Comparison of ENCODE assay signal across 1 cellular context in the genomic region with DNA sequence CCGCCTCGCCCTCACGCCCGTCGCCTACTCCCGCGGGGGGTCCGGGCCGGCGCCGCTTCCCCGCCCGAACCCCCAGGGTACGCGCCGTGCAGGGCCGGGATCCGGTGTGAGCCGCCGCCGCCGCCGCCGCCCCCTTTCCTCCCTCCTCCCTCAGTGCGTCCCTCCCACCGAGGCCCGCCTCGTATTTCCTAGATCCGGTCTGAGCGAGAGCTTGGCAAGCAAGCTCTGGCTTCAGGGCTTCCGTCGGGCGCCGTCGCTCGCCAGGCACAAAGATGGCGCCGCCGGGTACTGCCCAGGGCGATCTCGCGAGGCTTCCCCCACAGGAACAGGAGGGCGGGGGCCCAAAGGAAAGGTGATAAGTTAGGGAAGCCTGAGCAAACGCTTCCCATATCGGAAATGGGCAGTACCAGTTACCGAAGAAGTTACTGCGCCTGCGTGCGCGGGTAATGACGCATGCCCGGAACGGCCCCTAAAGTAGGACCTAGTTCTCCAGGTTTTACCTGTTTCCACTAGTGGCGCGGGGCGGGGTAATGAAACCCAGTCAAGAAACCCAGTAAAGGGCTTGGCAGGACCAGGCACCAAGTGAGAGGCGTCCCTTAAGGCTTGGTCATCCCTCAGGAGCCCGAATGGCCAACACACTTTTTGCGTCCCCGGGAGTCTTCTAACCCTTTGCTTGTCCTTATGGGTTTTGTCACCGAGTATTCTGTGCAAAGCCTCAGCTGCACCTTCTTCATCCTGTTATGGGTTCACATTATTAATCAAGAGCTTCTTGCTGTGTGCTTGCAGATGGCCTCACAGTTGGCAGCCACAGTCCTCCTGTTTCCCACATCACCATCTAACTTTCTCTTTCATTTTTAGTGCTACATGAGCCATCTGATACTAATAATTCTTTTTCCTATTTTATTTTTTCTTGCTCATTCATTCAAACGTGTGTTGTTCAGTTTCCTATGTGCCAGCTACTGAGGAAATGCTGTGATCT.
TF ChIP-seq lines count a peak whose summit lies in the region.

A gene with protein sequence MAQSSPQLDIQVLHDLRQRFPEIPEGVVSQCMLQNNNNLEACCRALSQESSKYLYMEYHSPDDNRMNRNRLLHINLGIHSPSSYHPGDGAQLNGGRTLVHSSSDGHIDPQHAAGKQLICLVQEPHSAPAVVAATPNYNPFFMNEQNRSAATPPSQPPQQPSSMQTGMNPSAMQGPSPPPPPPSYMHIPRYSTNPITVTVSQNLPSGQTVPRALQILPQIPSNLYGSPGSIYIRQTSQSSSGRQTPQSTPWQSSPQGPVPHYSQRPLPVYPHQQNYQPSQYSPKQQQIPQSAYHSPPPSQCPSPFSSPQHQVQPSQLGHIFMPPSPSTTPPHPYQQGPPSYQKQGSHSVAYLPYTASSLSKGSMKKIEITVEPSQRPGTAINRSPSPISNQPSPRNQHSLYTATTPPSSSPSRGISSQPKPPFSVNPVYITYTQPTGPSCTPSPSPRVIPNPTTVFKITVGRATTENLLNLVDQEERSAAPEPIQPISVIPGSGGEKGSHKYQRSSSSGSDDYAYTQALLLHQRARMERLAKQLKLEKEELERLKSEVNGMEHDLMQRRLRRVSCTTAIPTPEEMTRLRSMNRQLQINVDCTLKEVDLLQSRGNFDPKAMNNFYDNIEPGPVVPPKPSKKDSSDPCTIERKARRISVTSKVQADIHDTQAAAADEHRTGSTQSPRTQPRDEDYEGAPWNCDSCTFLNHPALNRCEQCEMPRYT (minus strand): TSS at position 108 of the 979 bp plus-strand sequence. CDS start 29,666 bp downstream, outside the sequence.

TF ChIP-seq in K562, 482 proteins besides CTCF, POLR2A, EP300 and RAD21 (continued from another document and continues in another):
- TF ChIP-seq, protein P1, sequence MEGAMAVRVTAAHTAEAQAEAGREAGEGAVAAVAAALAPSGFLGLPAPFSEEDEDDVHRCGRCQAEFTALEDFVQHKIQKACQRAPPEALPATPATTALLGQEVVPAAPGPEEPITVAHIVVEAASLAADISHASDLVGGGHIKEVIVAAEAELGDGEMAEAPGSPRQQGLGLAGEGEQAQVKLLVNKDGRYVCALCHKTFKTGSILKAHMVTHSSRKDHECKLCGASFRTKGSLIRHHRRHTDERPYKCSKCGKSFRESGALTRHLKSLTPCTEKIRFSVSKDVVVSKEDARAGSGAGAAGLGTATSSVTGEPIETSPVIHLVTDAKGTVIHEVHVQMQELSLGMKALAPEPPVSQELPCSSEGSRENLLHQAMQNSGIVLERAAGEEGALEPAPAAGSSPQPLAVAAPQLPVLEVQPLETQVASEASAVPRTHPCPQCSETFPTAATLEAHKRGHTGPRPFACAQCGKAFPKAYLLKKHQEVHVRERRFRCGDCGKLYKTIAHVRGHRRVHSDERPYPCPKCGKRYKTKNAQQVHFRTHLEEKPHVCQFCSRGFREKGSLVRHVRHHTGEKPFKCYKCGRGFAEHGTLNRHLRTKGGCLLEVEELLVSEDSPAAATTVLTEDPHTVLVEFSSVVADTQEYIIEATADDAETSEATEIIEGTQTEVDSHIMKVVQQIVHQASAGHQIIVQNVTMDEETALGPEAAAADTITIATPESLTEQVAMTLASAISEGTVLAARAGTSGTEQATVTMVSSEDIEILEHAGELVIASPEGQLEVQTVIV (CRISPR knock-in tag; IDR thresholded peaks at IDR 0.05; ENCODE audit: borderline replicate concordance) = no peak
- TF ChIP-seq SIX5 (IDR thresholded peaks at IDR 0.05; ENCODE audit: borderline replicate concordance in 1 of 2, insufficient read depth in 1 of 2, low read depth in 1 of 2, low read length in 2 of 2) = peak; percentile 48 to 72
- no peak for TF ChIP-seq ATF6 (CRISPR knock-in tag; IDR thresholded peaks at IDR 0.05)
- peak; percentile 59; the same call in 1 of the 2 replicates for TF ChIP-seq HMBOX1 (IDR thresholded peaks at IDR 0.05)
- 0 out of 4 replicates have a peak, but pooled peaks of 1 of the 2 experiments have one; percentile 20 for TF ChIP-seq UBTF (IDR thresholded peaks at IDR 0.05; ENCODE audit: borderline replicate concordance in 1 of 2, low read depth in 2 of 2, low read length in 2 of 2)
- peak; percentile 89 for TF ChIP-seq ARHGAP35 (IDR thresholded peaks at IDR 0.05; ENCODE audit: partially characterized antibody)
- TF ChIP-seq, protein P2, sequence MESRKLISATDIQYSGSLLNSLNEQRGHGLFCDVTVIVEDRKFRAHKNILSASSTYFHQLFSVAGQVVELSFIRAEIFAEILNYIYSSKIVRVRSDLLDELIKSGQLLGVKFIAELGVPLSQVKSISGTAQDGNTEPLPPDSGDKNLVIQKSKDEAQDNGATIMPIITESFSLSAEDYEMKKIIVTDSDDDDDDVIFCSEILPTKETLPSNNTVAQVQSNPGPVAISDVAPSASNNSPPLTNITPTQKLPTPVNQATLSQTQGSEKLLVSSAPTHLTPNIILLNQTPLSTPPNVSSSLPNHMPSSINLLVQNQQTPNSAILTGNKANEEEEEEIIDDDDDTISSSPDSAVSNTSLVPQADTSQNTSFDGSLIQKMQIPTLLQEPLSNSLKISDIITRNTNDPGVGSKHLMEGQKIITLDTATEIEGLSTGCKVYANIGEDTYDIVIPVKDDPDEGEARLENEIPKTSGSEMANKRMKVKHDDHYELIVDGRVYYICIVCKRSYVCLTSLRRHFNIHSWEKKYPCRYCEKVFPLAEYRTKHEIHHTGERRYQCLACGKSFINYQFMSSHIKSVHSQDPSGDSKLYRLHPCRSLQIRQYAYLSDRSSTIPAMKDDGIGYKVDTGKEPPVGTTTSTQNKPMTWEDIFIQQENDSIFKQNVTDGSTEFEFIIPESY (CRISPR knock-in tag; IDR thresholded peaks at IDR 0.05) = peak; percentile 52; the same call in 1 of the 2 replicates
- peak in 1 of 2 experiments; percentile 81; a peak in 1 of 4 replicates for TF ChIP-seq ZNF639 (CRISPR knock-in tag; conservative IDR thresholded peaks at IDR 0.05 in 1 of 2, IDR thresholded peaks at IDR 0.05 in 1 of 2)
- peak; percentile 79 for TF ChIP-seq RBM25 (IDR thresholded peaks at IDR 0.05; ENCODE audit: low read depth, low read length, severe bottlenecking)
- TF ChIP-seq, protein P3, sequence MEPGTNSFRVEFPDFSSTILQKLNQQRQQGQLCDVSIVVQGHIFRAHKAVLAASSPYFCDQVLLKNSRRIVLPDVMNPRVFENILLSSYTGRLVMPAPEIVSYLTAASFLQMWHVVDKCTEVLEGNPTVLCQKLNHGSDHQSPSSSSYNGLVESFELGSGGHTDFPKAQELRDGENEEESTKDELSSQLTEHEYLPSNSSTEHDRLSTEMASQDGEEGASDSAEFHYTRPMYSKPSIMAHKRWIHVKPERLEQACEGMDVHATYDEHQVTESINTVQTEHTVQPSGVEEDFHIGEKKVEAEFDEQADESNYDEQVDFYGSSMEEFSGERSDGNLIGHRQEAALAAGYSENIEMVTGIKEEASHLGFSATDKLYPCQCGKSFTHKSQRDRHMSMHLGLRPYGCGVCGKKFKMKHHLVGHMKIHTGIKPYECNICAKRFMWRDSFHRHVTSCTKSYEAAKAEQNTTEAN (CRISPR knock-in tag; IDR thresholded peaks at IDR 0.05) = peak; percentile 78; the same call in 1 of the 2 replicates
- no peak for TF ChIP-seq ZNF133 (CRISPR knock-in tag; IDR thresholded peaks at IDR 0.05)
- TF ChIP-seq YY1 (IDR thresholded peaks at IDR 0.05; ENCODE audit: borderline replicate concordance in 1 of 3, control insufficient read depth in 1 of 3, extremely low read depth in 1 of 3, insufficient read depth in 3 of 3, insufficient read length in 1 of 3, insufficient replicate concordance in 2 of 3, low read depth in 1 of 3, low read length in 2 of 3) = peak; percentile 97 to 100 (median 99)
- TF ChIP-seq HMGN3 (IDR thresholded peaks at IDR 0.05; ENCODE audit: borderline replicate concordance, extremely low read depth, insufficient read length, low read depth, low read length) = peak; percentile 2
- TF ChIP-seq DIDO1 (tag; IDR thresholded peaks at IDR 0.05; ENCODE audit: low read depth) = 0 out of 2 replicates have a peak, but pooled peaks have one; percentile 27
- TF ChIP-seq SAFB (IDR thresholded peaks at IDR 0.05; ENCODE audit: borderline replicate concordance, low read depth, low read length) = no peak
- peak; percentile 88 for TF ChIP-seq ZBTB2 (IDR thresholded peaks at IDR 0.05)
- TF ChIP-seq RBFOX2 (IDR thresholded peaks at IDR 0.05; ENCODE audit: low read depth, low read length) = peak; percentile 87
- peak; percentile 76; the same call in 1 of the 2 replicates for TF ChIP-seq ZHX1 (conservative IDR thresholded peaks at IDR 0.05; ENCODE audit: low read length)
- TF ChIP-seq CEBPB (tag; IDR thresholded peaks at IDR 0.05) = no peak
- no peak for TF ChIP-seq PCBP2 (IDR thresholded peaks at IDR 0.05; ENCODE audit: low read depth, low read length, poor library complexity, severe bottlenecking)
- peak; percentile 96 for TF ChIP-seq MTA3 (IDR thresholded peaks at IDR 0.05; ENCODE audit: borderline replicate concordance)
- TF ChIP-seq, protein P4, sequence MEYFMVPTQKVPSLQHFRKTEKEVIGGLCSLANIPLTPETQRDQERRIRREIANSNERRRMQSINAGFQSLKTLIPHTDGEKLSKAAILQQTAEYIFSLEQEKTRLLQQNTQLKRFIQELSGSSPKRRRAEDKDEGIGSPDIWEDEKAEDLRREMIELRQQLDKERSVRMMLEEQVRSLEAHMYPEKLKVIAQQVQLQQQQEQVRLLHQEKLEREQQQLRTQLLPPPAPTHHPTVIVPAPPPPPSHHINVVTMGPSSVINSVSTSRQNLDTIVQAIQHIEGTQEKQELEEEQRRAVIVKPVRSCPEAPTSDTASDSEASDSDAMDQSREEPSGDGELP (CRISPR knock-in tag; IDR thresholded peaks at IDR 0.05; ENCODE audit: borderline replicate concordance) = peak; percentile 67; the same call in 1 of the 2 replicates
